3 cellular contexts compared by ENCODE assay signal in genomic region chr3:187036394-187036793, GRCh38.
TF ChIP-seq lines count a peak whose summit lies in the region.

No MANE protein-coding gene starts in this region.

TF ChIP-seq in HepG2, 621 proteins besides CTCF, POLR2A, EP300 and RAD21 (continued from another document):
- no peak for TF ChIP-seq E2F5 (CRISPR knock-in tag; conservative IDR thresholded peaks at IDR 0.05)
- no peak for TF ChIP-seq ZBTB26 (CRISPR knock-in tag; IDR thresholded peaks at IDR 0.05; ENCODE audit: borderline replicate concordance)
TF ChIP-seq in HepG2: peak in this region for 3.

TF ChIP-seq in HEK293, 187 proteins besides CTCF, POLR2A, EP300 and RAD21:
- TF ChIP-seq, protein P1, sequence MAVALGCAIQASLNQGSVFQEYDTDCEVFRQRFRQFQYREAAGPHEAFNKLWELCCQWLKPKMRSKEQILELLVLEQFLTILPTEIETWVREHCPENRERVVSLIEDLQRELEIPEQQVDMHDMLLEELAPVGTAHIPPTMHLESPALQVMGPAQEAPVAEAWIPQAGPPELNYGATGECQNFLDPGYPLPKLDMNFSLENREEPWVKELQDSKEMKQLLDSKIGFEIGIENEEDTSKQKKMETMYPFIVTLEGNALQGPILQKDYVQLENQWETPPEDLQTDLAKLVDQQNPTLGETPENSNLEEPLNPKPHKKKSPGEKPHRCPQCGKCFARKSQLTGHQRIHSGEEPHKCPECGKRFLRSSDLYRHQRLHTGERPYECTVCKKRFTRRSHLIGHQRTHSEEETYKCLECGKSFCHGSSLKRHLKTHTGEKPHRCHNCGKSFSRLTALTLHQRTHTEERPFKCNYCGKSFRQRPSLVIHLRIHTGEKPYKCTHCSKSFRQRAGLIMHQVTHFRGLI (tag by site-specific recombination; IDR thresholded peaks at IDR 0.05), result no peak
- no peak for TF ChIP-seq ZNF513 (tag by site-specific recombination; IDR thresholded peaks at IDR 0.05)
- TF ChIP-seq ZNF146 (tag by site-specific recombination; IDR thresholded peaks at IDR 0.05), result peak; percentile 90
- TF ChIP-seq MYNN (tag by site-specific recombination; IDR thresholded peaks at IDR 0.05; ENCODE audit: borderline replicate concordance), result no peak
- TF ChIP-seq ZNF280D (tag by site-specific recombination; IDR thresholded peaks at IDR 0.05), result peak; percentile 63; the same call in 1 of the 2 replicates

TF ChIP-seq in K562, 482 proteins besides CTCF, POLR2A, EP300 and RAD21 (continued from another document):
- TF ChIP-seq SNAPC5 (CRISPR knock-in tag; IDR thresholded peaks at IDR 0.05) (no peak), POLR3G (IDR thresholded peaks at IDR 0.05; ENCODE audit: extremely low read depth, insufficient read length, insufficient replicate concordance) (no peak), FOXM1 (IDR thresholded peaks at IDR 0.05; ENCODE audit: low read depth) (no peak), FOXM1 (CRISPR knock-in tag; IDR thresholded peaks at IDR 0.05; ENCODE audit: low read depth) (no peak), BCOR (IDR thresholded peaks at IDR 0.05) (peak; percentile 73), KDM1A (IDR thresholded peaks at IDR 0.05) (peak; percentile 54 to 56; a peak in 3 of 4 replicates), ZNF280B (CRISPR knock-in tag; IDR thresholded peaks at IDR 0.05) (no peak), MEF2D (tag; conservative IDR thresholded peaks at IDR 0.05; ENCODE audit: low read depth) (no peak), TAF15 (IDR thresholded peaks at IDR 0.05; ENCODE audit: low read depth, low read length) (no peak), FOSL1 (tag; conservative IDR thresholded peaks at IDR 0.05) (no peak), E2F8 (IDR thresholded peaks at IDR 0.05; ENCODE audit: low read depth, partially characterized antibody) (no peak), SMARCA5 (IDR thresholded peaks at IDR 0.05) (0 out of 2 replicates have a peak, but pooled peaks have one; percentile 30), ADNP (tag; IDR thresholded peaks at IDR 0.05) (peak; percentile 74), ETV5 (CRISPR knock-in tag; IDR thresholded peaks at IDR 0.05; ENCODE audit: low read depth) (no peak), NR0B1 (IDR thresholded peaks at IDR 0.05; ENCODE audit: partially characterized antibody) (no peak), U2AF1 (optimal IDR thresholded peaks at IDR 0.05; ENCODE audit: low read depth, low read length) (no peak), FOXK1 (CRISPR knock-in tag; IDR thresholded peaks at IDR 0.05; ENCODE audit: borderline replicate concordance) (no peak), RBM22 (IDR thresholded peaks at IDR 0.05; ENCODE audit: low read depth, low read length, poor library complexity, severe bottlenecking) (peak; percentile 59), KLF10 (CRISPR knock-in tag; IDR thresholded peaks at IDR 0.05) (no peak), TOE1 (IDR thresholded peaks at IDR 0.05; ENCODE audit: borderline replicate concordance) (no peak), TOE1 (CRISPR knock-in tag; IDR thresholded peaks at IDR 0.05; ENCODE audit: borderline replicate concordance, low read depth) (no peak), CBFA2T3 (IDR thresholded peaks at IDR 0.05) (no peak), ZNF124 (CRISPR knock-in tag; IDR thresholded peaks at IDR 0.05) (no peak), PHF21A (IDR thresholded peaks at IDR 0.05; ENCODE audit: borderline replicate concordance, low read depth) (no peak), TRIM25 (IDR thresholded peaks at IDR 0.05; ENCODE audit: borderline replicate concordance) (no peak)
- TF ChIP-seq, protein P2, sequence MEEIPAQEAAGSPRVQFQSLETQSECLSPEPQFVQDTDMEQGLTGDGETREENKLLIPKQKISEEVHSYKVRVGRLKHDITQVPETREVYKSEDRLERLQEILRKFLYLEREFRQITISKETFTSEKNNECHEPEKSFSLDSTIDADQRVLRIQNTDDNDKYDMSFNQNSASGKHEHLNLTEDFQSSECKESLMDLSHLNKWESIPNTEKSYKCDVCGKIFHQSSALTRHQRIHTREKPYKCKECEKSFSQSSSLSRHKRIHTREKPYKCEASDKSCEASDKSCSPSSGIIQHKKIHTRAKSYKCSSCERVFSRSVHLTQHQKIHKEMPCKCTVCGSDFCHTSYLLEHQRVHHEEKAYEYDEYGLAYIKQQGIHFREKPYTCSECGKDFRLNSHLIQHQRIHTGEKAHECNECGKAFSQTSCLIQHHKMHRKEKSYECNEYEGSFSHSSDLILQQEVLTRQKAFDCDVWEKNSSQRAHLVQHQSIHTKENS (CRISPR knock-in tag; IDR thresholded peaks at IDR 0.05), result no peak
